In the genomic region with DNA sequence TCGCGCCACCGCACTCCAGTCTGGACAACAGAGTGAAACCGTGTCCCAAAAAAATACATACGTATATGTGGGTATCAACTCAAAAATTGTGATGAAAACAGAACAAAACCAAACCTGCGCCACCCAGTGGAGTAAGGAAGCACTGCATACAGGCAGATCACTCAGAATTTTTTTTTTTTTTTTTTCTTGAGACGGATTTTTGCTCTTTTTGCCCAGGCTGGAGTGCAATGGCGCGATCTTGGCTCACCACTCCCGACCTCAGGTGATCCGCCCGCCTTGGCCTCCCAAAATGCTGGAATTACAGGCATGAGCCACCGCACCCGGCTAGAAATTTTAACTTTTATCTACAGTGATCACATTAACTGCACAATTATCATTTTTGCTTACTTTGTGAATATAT, we compare ENCODE assay signal across 8 cellular contexts. TPM values are rescaled to one million over a fixed set of nuclear protein-coding genes. Genes with fewer than 3 reads are reported as not detected.
A peak's percentile ranks its signal among the peaks of the same experiment; 100 is the strongest.
DNase-seq lines count a peak whose midpoint lies in the region; ATAC-seq, FAIRE-seq and TF ChIP-seq lines count a peak whose summit lies in the region.

No MANE protein-coding gene starts in this region.

- no peak overlapping the region for H3K4me2 ChIP-seq in GM12878 (ENCODE audit: control insufficient read depth, insufficient read depth)

- SMC1A ChIA-PET in GM12878 (lab: Charles Lee; ENCODE audit: uncharacterized antibody, unreplicated experiment): interaction anchor here (1.0 to 2.1 kb wide), 4 partner anchors 14 to 134 kb away, joined by 3 to 8 read pairs (median 4); no protein-coding TSS in a partner anchor

- H4K20me1 ChIP-seq in GM12878 (ENCODE audit: control insufficient read depth, insufficient read depth): no peaks in the 10 kb centered on the region; the same call in 1 of the 2 replicates

- intact Hi-C loops in GM12878 (cut with micrococcal nuclease; ENCODE audit: unreplicated experiment) (loop anchor here (1.0 to 5.0 kb wide), 3 partner anchors 136 to 896 kb away; no protein-coding TSS in a partner anchor), kidney (cut with DNase I) (loop anchor here (10.0 kb wide), 1 partner anchor 138 kb away; no protein-coding TSS in a partner anchor)

- H3K4me1 ChIP-seq in GM12878 (ENCODE audit: control insufficient read depth, insufficient read depth, low read length) (no peaks in the 10 kb centered on the region), kidney (ENCODE audit: control insufficient read depth in 1 of 2, insufficient read depth in 1 of 2, low read depth in 1 of 2, low read length in 2 of 2) (no peaks in the 10 kb centered on the region)

- H3K79me2 ChIP-seq in GM12878 (ENCODE audit: control insufficient read depth, insufficient read depth, low read length): no peaks in the 10 kb centered on the region

- TF ChIP-seq EP300 in GM12878 (IDR thresholded peaks at IDR 0.05; ENCODE audit: borderline replicate concordance in 1 of 2, control insufficient read depth in 1 of 2, low read depth in 2 of 2, low read length in 2 of 2): no peak

- no peaks in the 10 kb centered on the region; a peak in 1 of 4 replicates for H3K27me3 ChIP-seq in GM12878 (replicated peaks in 1 of 2; ENCODE audit: control insufficient read depth in 2 of 2, insufficient read depth in 2 of 2, low read length in 1 of 2)

- no peak overlapping the region for H3K4me3 ChIP-seq in GM12878
- no peak overlapping the region for H3K4me3 ChIP-seq in kidney (ENCODE audit: low read length in 2 of 2)

- ATAC-seq in HG03432 (IDR thresholded peaks at IDR 0.05; ENCODE audit: unreplicated experiment): peak; percentile 49
- peak; percentile 58 for ATAC-seq in GM12878
- ATAC-seq in GM21360 (IDR thresholded peaks at IDR 0.05; ENCODE audit: unreplicated experiment): no peak
- ATAC-seq in esophagus mucosa: no peak

- H2AFZ ChIP-seq in GM12878 (ENCODE audit: control insufficient read depth, low read depth, low read length): no peak overlapping the region

- H3K36me3 ChIP-seq in GM12878 (ENCODE audit: control insufficient read depth in 2 of 2, insufficient read depth in 2 of 2, low read length in 1 of 2) (no peaks in the 10 kb centered on the region), kidney (ENCODE audit: control insufficient read depth in 1 of 2, insufficient read depth in 2 of 2, low read length in 2 of 2) (no peaks in the 10 kb centered on the region)

- WGBS in GM12878 (ENCODE audit: insufficient coverage, insufficient replicate concordance, low lambda C conversion rate, missing lambda C conversion rate): 12% methylated on average over 13 of the region's 14 CpGs

- H3K27ac ChIP-seq in GM12878 (ENCODE audit: control insufficient read depth, insufficient read depth) (no peak overlapping the region), kidney (ENCODE audit: low read depth in 2 of 2, low read length in 2 of 2) (no peak overlapping the region)

- in situ Hi-C loops in GM12878 (cut with MboI): loop anchor here (5.0 to 25.0 kb wide), 2 partner anchors 136 to 906 kb away; no protein-coding TSS in a partner anchor

- TF ChIP-seq POLR2A in GM12878 (IDR thresholded peaks at IDR 0.05; ENCODE audit: low read depth, low read length): no peak

- POLR2A ChIA-PET in GM12878 (lab: Charles Lee): no interaction called here

- no peak for DNase-seq in D721Med (ENCODE audit: insufficient read length, low spot score)
- DNase-seq in T-helper 9 cell: peak; percentile 65
- no peak for DNase-seq in GM12878 (ENCODE audit: low read depth, low spot score)
- DNase-seq in kidney: no peak
- peak; percentile 79 to 80 for DNase-seq in stimulated activated CD4-positive, alpha-beta T cell treated with anti-CD3 and anti-CD28 coated beads, Interleukin-2, amount 100 ng/mL, for 24 hours

- H3K9me3 ChIP-seq in GM12878 (replicated peaks; ENCODE audit: control insufficient read depth, insufficient read depth, low read length) (no peaks in the 10 kb centered on the region), kidney (ENCODE audit: control insufficient read depth in 1 of 2, low read length in 2 of 2) (no peaks in the 10 kb centered on the region)

- CTCF ChIA-PET in GM12878 (lab: Yijun Ruan, JAX): interaction anchor here (0.7 to 4.9 kb wide), 17 partner anchors 11 to 467 kb away, joined by 3 to 61 read pairs (median 3); a partner anchor contains a TSS

- TF ChIP-seq CTCF in D721Med (IDR thresholded peaks at IDR 0.05; ENCODE audit: insufficient read depth, missing control alignments) (peak; percentile 63), GM12878 (IDR thresholded peaks at IDR 0.05 in 2 of 3, conservative IDR thresholded peaks at IDR 0.05 in 1 of 3; ENCODE audit: control insufficient read depth in 2 of 3, extremely low read depth in 1 of 3, insufficient read depth in 1 of 3, low read depth in 3 of 3, low read length in 3 of 3) (peak; percentile 70 to 83 (median 77)), kidney (IDR thresholded peaks at IDR 0.05; ENCODE audit: borderline replicate concordance, extremely low read depth, insufficient read depth) (peak; percentile 83)

- peak; percentile 70 for TF ChIP-seq RAD21 in GM12878 (IDR thresholded peaks at IDR 0.05; ENCODE audit: insufficient read depth, low read depth, low read length)

- no peak overlapping the region for H3K9ac ChIP-seq in GM12878 (ENCODE audit: control insufficient read depth, insufficient read depth, low read length)
- no peak overlapping the region for H3K9ac ChIP-seq in kidney (ENCODE audit: low read length in 2 of 2)

- FAIRE-seq in D721Med (lab: Jason Lieb, UNC): no peak
- FAIRE-seq in GM12878 (lab: Jason Lieb, UNC): peak; percentile 66
- FAIRE-seq in kidney (lab: Jason Lieb, UNC): no peak

- no TSS peak for BruUV-seq in GM12878 (replicated peaks; lab: Mats Ljungman, UMichigan)

- RAD21 ChIA-PET in GM12878 (lab: Charles Lee; ENCODE audit: unreplicated experiment): interaction anchor here (0.6 to 1.0 kb wide), 4 partner anchors 14 to 233 kb away, joined by 3 to 5 read pairs (median 3); a partner anchor contains a TSS

TF ChIP-seq in GM12878, 131 proteins besides CTCF, POLR2A, EP300 and RAD21 (continues in another document):
- TF ChIP-seq ZNF384 (IDR thresholded peaks at IDR 0.05; ENCODE audit: borderline replicate concordance, low read depth, low read length) (peak; percentile 90), SMC3 (IDR thresholded peaks at IDR 0.05; ENCODE audit: borderline replicate concordance, low read length) (peak; percentile 81), FOS (IDR thresholded peaks at IDR 0.05; ENCODE audit: borderline replicate concordance, extremely low read depth, insufficient read length) (no peak), TAF1 (IDR thresholded peaks at IDR 0.05; ENCODE audit: borderline replicate concordance, low read depth, low read length) (no peak), SP1 (IDR thresholded peaks at IDR 0.05; ENCODE audit: low read depth, low read length) (no peak), IRF4 (IDR thresholded peaks at IDR 0.05; ENCODE audit: low read depth, low read length) (no peak), JUND (IDR thresholded peaks at IDR 0.05; ENCODE audit: low read depth, low read length) (no peak)
- TF ChIP-seq, protein P1, sequence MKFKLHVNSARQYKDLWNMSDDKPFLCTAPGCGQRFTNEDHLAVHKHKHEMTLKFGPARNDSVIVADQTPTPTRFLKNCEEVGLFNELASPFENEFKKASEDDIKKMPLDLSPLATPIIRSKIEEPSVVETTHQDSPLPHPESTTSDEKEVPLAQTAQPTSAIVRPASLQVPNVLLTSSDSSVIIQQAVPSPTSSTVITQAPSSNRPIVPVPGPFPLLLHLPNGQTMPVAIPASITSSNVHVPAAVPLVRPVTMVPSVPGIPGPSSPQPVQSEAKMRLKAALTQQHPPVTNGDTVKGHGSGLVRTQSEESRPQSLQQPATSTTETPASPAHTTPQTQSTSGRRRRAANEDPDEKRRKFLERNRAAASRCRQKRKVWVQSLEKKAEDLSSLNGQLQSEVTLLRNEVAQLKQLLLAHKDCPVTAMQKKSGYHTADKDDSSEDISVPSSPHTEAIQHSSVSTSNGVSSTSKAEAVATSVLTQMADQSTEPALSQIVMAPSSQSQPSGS (IDR thresholded peaks at IDR 0.05; ENCODE audit: low read length): no peak
- TF ChIP-seq, protein P2, sequence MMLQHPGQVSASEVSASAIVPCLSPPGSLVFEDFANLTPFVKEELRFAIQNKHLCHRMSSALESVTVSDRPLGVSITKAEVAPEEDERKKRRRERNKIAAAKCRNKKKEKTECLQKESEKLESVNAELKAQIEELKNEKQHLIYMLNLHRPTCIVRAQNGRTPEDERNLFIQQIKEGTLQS (IDR thresholded peaks at IDR 0.05; ENCODE audit: borderline replicate concordance, extremely low read depth, low read depth, low read length): no peak
- TF ChIP-seq, protein P3, sequence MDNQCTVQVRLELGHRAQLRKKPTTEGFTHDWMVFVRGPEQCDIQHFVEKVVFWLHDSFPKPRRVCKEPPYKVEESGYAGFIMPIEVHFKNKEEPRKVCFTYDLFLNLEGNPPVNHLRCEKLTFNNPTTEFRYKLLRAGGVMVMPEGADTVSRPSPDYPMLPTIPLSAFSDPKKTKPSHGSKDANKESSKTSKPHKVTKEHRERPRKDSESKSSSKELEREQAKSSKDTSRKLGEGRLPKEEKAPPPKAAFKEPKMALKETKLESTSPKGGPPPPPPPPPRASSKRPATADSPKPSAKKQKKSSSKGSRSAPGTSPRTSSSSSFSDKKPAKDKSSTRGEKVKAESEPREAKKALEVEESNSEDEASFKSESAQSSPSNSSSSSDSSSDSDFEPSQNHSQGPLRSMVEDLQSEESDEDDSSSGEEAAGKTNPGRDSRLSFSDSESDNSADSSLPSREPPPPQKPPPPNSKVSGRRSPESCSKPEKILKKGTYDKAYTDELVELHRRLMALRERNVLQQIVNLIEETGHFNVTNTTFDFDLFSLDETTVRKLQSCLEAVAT (IDR thresholded peaks at IDR 0.05): no peak

RNA-seq across cellular contexts. Expression of a gene that starts 9.1 kb away (rescaled TPM):
- total RNA-seq in GM12878 (2013; cell fraction: nucleolus; rRNA removed): 0.10 TPM in 1 of 2 replicates, not detected in the other
- total RNA-seq in GM12878 (2014; rRNA removed) (not detected in 2 replicates), GM12878 (2014; rRNA removed; fragmentation: Illumina TruSeq; extraction: Trizol) (not detected in 2 replicates), GM12878 (2021) (not detected in 2 replicates), kidney (1.9 TPM), esophagus mucosa (0.16 TPM)
- polyA plus RNA-seq in GM12878 (2011; ENCODE audit: low read depth): not detected
- polyA plus RNA-seq in GM12878 (2011; rRNA removed) (0.01 and 0.03 TPM in 2 replicates), GM12878 (2014; fragmentation: Illumina TruSeq; extraction: Trizol) (not detected in 2 replicates), GM12878 (2014; fragmentation: Nextera tagmentation; extraction: Ambion mirVana) (not detected), GM12878 (2014; rRNA removed) (not detected in 2 replicates), GM12878 (2016; fragmentation: Nextera tagmentation; extraction: Ambion mirVana) (not detected), kidney (ENCODE audit: insufficient read depth, low read depth, low replicate concordance) (0.09 TPM)
- polyA plus RNA-seq in GM12878 (2011; cell fraction: cytosol; rRNA removed): 0.01 and 0.02 TPM in 2 replicates
- polyA plus RNA-seq in GM12878 (2011; cell fraction: nucleus; rRNA removed): 0.03 and 0.04 TPM in 2 replicates
- polyA plus RNA-seq in GM12878 (2012): not detected in 2 replicates
- polyA minus RNA-seq in GM12878 (2011; rRNA and poly(A)+ RNA removed): not detected in 2 replicates
- not detected in 2 replicates for polyA minus RNA-seq in GM12878 (2011; cell fraction: cytosol; rRNA and poly(A)+ RNA removed)
- not detected in 2 replicates for polyA minus RNA-seq in GM12878 (2011; cell fraction: nucleus; rRNA and poly(A)+ RNA removed)

Comparison
In these comparisons a context has a peak if more than half of its experiments do, and no peak if none do; other contexts are left out.
1. DNase-seq: peak in T-helper 9 cell (single experiment) and stimulated activated CD4-positive, alpha-beta T cell treated with anti-CD3 and anti-CD28 coated beads, Interleukin-2, amount 100 ng/mL, for 24 hours (2 of 2); none in D721Med (single experiment), GM12878 (single experiment) and kidney (single experiment).
2. ATAC-seq: peak in HG03432 (single experiment) and GM12878 (single experiment); none in GM21360 (single experiment) and esophagus mucosa (single experiment).
3. Peak in every context shown above with its lines, with median percentiles within 50 percentile points of each other: CTCF ChIP-seq.